In genomic region chr2:186307871-186308270, GRCh38 we compare ENCODE assay signal across 14 cellular contexts.
DNase-seq lines count a peak whose midpoint lies in the region; ATAC-seq, FAIRE-seq and TF ChIP-seq lines count a peak whose summit lies in the region.
"Had no signal": no experiment of that assay in that cellular context is flagged by ENCODE, and none has a peak within 500 bp of the region (broad histone marks: within the 10 kb centered on the region; RNA-seq: fewer than 3 reads in every experiment).

No MANE protein-coding gene starts in this region.

- no peak for FAIRE-seq in keratinocyte (lab: Jason Lieb, UNC)

- H3K9me3 Mint-ChIP-seq in naive thymus-derived CD8-positive, alpha-beta T cell, result peaks cover 6 to 18% (median 16%) of the 10 kb centered on the region in 9 donors

- peak overlapping the region; percentile 8 for H3K4me2 ChIP-seq in keratinocyte (ENCODE audit: control insufficient read depth, extremely low read depth, insufficient read depth, low read depth, low read length)

- H3K36me3 ChIP-seq in HUES6 (ENCODE audit: control insufficient read depth, insufficient read depth, low read length), result no peaks in the 10 kb centered on the region
- H3K36me3 ChIP-seq in keratinocyte (ENCODE audit: control insufficient read depth in 2 of 2, extremely low read depth in 1 of 2, insufficient read depth in 2 of 2, low read length in 2 of 2), result no peaks in the 10 kb centered on the region

- POLR2A ChIA-PET in naive thymus-derived CD8-positive, alpha-beta T cell (lab: Charles Lee), result no interaction called here

- peak in 1 of 3 experiments; percentile 4 for TF ChIP-seq CTCF in keratinocyte (optimal IDR thresholded peaks at IDR 0.05 in 1 of 3, IDR thresholded peaks at IDR 0.05 in 1 of 3, conservative IDR thresholded peaks at IDR 0.05 in 1 of 3; ENCODE audit: extremely low read depth in 1 of 3, insufficient read depth in 2 of 3, low read length in 3 of 3)

- peaks cover 37 to 61% (median 50%) of the 10 kb centered on the region in 3 donors for H3K36me3 Mint-ChIP-seq in naive thymus-derived CD8-positive, alpha-beta T cell
- H3K36me3 Mint-ChIP-seq: CD14-positive monocyte had no signal

- H3K9ac ChIP-seq in HUES6 (ENCODE audit: low read length) (no peak overlapping the region), keratinocyte (ENCODE audit: control insufficient read depth, extremely low read depth, insufficient read depth, low read length) (no peak overlapping the region)

- H3K27me3 Mint-ChIP-seq in naive thymus-derived CD8-positive, alpha-beta T cell, result no peaks in the 10 kb centered on the region
- H3K27me3 Mint-ChIP-seq: natural killer cell treated with Interleukin-12 subunit alpha and Interleukin-12 subunit beta and Interleukin-15 and Interleukin-18, amount 100 ng/mL, for 72 hours had no signal

- H3K4me1 ChIP-seq in HUES6 (ENCODE audit: control insufficient read depth, insufficient read depth, low read length) (peaks cover 26% of the 10 kb centered on the region), keratinocyte (ENCODE audit: control insufficient read depth, extremely low read depth, insufficient read depth, low read length) (peaks cover 19% of the 10 kb centered on the region)

- H3K27me3 ChIP-seq in HUES6 (ENCODE audit: control insufficient read depth, insufficient read depth, low read length) (no peaks in the 10 kb centered on the region), keratinocyte (ENCODE audit: control insufficient read depth, extremely low read depth, insufficient read depth, low read length) (no peaks in the 10 kb centered on the region)

- no peaks in the 10 kb centered on the region for H3K9me1 ChIP-seq in keratinocyte (ENCODE audit: control insufficient read depth, extremely low read depth, insufficient read depth, low read length)

- H3K4me3 ChIP-seq in HUES6 (ENCODE audit: low read depth, low read length), result no peak overlapping the region
- no peak overlapping the region for H3K4me3 ChIP-seq in keratinocyte (ENCODE audit: control insufficient read depth in 2 of 3, extremely low read depth in 1 of 3, insufficient read depth in 2 of 3, low read depth in 1 of 3, low read length in 3 of 3)

- H3K9me3 ChIP-seq in HUES6 (ENCODE audit: control insufficient read depth, insufficient read depth, low read depth, low read length) (peaks cover 11% of the 10 kb centered on the region), keratinocyte (ENCODE audit: control insufficient read depth, low read depth, low read length) (no peaks in the 10 kb centered on the region)

- dilution Hi-C loops in keratinocyte (cut with MboI; ENCODE audit: extremely low pct_ligation_motif_present, low sequenced_read_pairs), result no loop called here

- DNase-seq in keratinocyte (ENCODE audit: low read depth, low spot score) (no peak), NOMO-1 (lab: John Stamatoyannopoulos, UW; ENCODE audit: unreplicated experiment in 2 of 2) (no peak), posterior vena cava (ENCODE audit: low spot score) (no peak)
- DNase-seq in naive thymus-derived CD8-positive, alpha-beta T cell, result no peak
- DNase-seq: activated CD8-positive, alpha-beta memory T cell treated with anti-CD3 and anti-CD28 coated beads, Interleukin-2, amount 50 U/mL, for 48 hours; NCI-H2081; NK-92 treated with Interleukin-12 subunit alpha and Interleukin-12 subunit beta, amount 100 ng/mL, for 24 hours had no signal

- intact Hi-C loops in posterior vena cava (cut with DNase I), result no loop called here

- peaks cover 0 to 2% (median 0%) of the 10 kb centered on the region in 4 donors for H3K4me1 Mint-ChIP-seq in naive thymus-derived CD8-positive, alpha-beta T cell
- H3K4me1 Mint-ChIP-seq: CD14-positive monocyte had no signal

- ATAC-seq in GM18909 (IDR thresholded peaks at IDR 0.05; ENCODE audit: poor library complexity, unreplicated experiment) (peak; percentile 76), GM21619 (IDR thresholded peaks at IDR 0.05; ENCODE audit: unreplicated experiment) (peak; percentile 87)
- no peak for ATAC-seq in naive thymus-derived CD8-positive, alpha-beta T cell
- ATAC-seq: HCT116; natural killer cell treated with Interleukin-12 subunit alpha and Interleukin-12 subunit beta and Interleukin-15 and Interleukin-18, amount 100 ng/mL, for 72 hours had no signal

- H3K27ac Mint-ChIP-seq in naive thymus-derived CD8-positive, alpha-beta T cell, result no peak overlapping the region
- H3K27ac Mint-ChIP-seq: CD14-positive monocyte; natural killer cell treated with Interleukin-12 subunit alpha and Interleukin-12 subunit beta and Interleukin-15 and Interleukin-18, amount 100 ng/mL, for 72 hours had no signal

- H4K20me1 ChIP-seq in keratinocyte (ENCODE audit: control insufficient read depth, extremely low read depth, insufficient read depth, low read length), result no peaks in the 10 kb centered on the region

- H2AFZ ChIP-seq in keratinocyte (ENCODE audit: control insufficient read depth, low read length), result no peak overlapping the region

- no peaks in the 10 kb centered on the region for H3K79me2 ChIP-seq in keratinocyte (ENCODE audit: control insufficient read depth, insufficient read depth, low read length)

- no peak overlapping the region for H3K4me3 Mint-ChIP-seq in naive thymus-derived CD8-positive, alpha-beta T cell
- H3K4me3 Mint-ChIP-seq: CD14-positive monocyte; natural killer cell treated with Interleukin-12 subunit alpha and Interleukin-12 subunit beta and Interleukin-15 and Interleukin-18, amount 100 ng/mL, for 72 hours had no signal

- H3K27ac ChIP-seq in HUES6 (ENCODE audit: low read depth, low read length) (peak overlapping the region; percentile 52; the same call in 1 of the 2 replicates), keratinocyte (ENCODE audit: control insufficient read depth, insufficient read depth, low read length) (no peak overlapping the region)
- H3K27ac ChIP-seq: VCaP had no signal

Comparison
In these comparisons a context has a peak if more than half of its experiments do, and no peak if none do; other contexts are left out.
1. ATAC-seq: peak in GM18909 (single experiment) and GM21619 (single experiment); none in naive thymus-derived CD8-positive, alpha-beta T cell (0 of 2).